Comparison of ENCODE assay signal across 8 cellular contexts in the genomic region with DNA sequence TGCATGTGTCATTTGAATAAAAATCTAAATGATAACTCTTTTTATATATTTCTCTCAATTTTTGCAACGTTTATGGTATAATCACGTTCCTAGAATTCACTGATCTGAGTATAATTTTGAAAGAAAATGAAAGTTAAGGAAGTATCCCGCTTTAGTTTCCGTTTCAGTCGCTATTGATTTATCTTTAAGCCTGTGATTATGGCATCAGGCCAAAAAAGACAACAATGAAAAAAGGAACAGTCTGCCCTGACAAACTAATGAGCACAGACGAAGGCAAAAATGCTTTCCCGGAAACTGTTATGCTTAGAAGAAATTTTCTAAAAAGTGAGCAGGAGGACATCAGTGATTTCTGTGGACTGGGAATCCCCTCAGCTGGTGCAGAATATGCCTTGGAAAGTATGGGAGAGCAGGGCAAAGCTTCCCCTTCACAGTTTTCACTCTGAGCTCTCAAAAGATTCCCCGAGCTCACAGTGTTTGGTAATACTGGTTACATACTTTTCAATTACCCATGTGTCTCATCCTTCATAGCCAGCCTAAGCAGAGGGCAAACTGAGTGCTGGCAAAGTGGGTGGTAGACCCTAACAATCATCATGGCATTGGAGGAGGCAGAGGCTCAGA. TPM values are rescaled to one million over a fixed set of nuclear protein-coding genes. Genes with fewer than 3 reads are reported as not detected.
DNase-seq lines count a peak whose midpoint lies in the region; ATAC-seq, FAIRE-seq and TF ChIP-seq lines count a peak whose summit lies in the region.

No MANE protein-coding gene starts in this region.

- H3K4me1 ChIP-seq in left ventricle myocardium inferior (no peaks in the 10 kb centered on the region), upper lobe of left lung (peaks cover 0 to 14% (median 8%) of the 10 kb centered on the region in 4 donors)

- H3K27me3 Mint-ChIP-seq in effector memory CD8-positive, alpha-beta T cell, result peaks cover 19 to 25% of the 10 kb centered on the region in 2 donors

- no peaks in the 10 kb centered on the region for H3K36me3 Mint-ChIP-seq in effector memory CD8-positive, alpha-beta T cell (ENCODE audit: insufficient read depth)

- no peak overlapping the region for H3K27ac Mint-ChIP-seq in effector memory CD8-positive, alpha-beta T cell

- TF ChIP-seq CTCF in left ventricle myocardium inferior (IDR thresholded peaks at IDR 0.05; ENCODE audit: borderline replicate concordance) (no peak), WI38 (IDR thresholded peaks at IDR 0.05; ENCODE audit: low read depth, low read length) (no peak), upper lobe of left lung (IDR thresholded peaks at IDR 0.05) (no peak)

- intact Hi-C loops in left ventricle myocardium inferior (cut with micrococcal nuclease), result no loop called here
- intact Hi-C loops in left ventricle myocardium superior (cut with micrococcal nuclease), result no loop called here

- TF ChIP-seq POLR2A in upper lobe of left lung (IDR thresholded peaks at IDR 0.05), result no peak

- H3K4me1 Mint-ChIP-seq in effector memory CD8-positive, alpha-beta T cell (ENCODE audit: low read depth in 2 of 2), result peaks cover 0 to 3% of the 10 kb centered on the region in 2 donors

- H3K27ac ChIP-seq in left ventricle myocardium inferior (replicated peaks) (peak overlapping the region; percentile 5), upper lobe of left lung (peak overlapping the region in 3 of 4 donors; percentile 9 to 47 (median 38))

- 18 to 26% methylated on average over 8 of the region's 8 CpGs for WGBS in upper lobe of left lung, 2 donors

- H3K9me3 ChIP-seq in left ventricle myocardium inferior (replicated peaks), result no peaks in the 10 kb centered on the region
- no peaks in the 10 kb centered on the region for H3K9me3 ChIP-seq in upper lobe of left lung

- peak overlapping the region; percentile 48 for H3K4me3 ChIP-seq in left ventricle myocardium inferior
- H3K4me3 ChIP-seq in WI38 (ENCODE audit: low read depth, low read length), result peak overlapping the region; percentile 40
- H3K4me3 ChIP-seq in upper lobe of left lung, result peak overlapping the region in 3 of 4 donors; percentile 0 to 26 (median 22)

- no peaks in the 10 kb centered on the region for H3K9me3 Mint-ChIP-seq in effector memory CD8-positive, alpha-beta T cell

- H3K36me3 ChIP-seq in left ventricle myocardium inferior (no peaks in the 10 kb centered on the region), upper lobe of left lung (no peaks in the 10 kb centered on the region)

- ATAC-seq in left ventricle myocardium superior (no peak), upper lobe of left lung (ENCODE audit: low FRiP score in 2 of 2) (peak in 1 of 2 donors; percentile 58), HG02973 (IDR thresholded peaks at IDR 0.05; ENCODE audit: unreplicated experiment) (no peak)
- no peak for ATAC-seq in effector memory CD8-positive, alpha-beta T cell (replicated peaks)

- TF ChIP-seq EP300 in upper lobe of left lung (IDR thresholded peaks at IDR 0.05), result no peak

- H3K4me3 Mint-ChIP-seq in effector memory CD8-positive, alpha-beta T cell, result peak overlapping the region in 1 of 2 donors; percentile 14

- DNase-seq in left ventricle myocardium inferior, result no peak
- no peak for DNase-seq in left ventricle myocardium superior
- no peak for DNase-seq in upper lobe of left lung
- DNase-seq in effector memory CD8-positive, alpha-beta T cell, result no peak
- no peak for DNase-seq in activated CD8-positive, alpha-beta memory T cell treated with anti-CD3 and anti-CD28 coated beads, Interleukin-2, amount 50 U/mL, for 48 hours

- FAIRE-seq in islet of Langerhans (lab: Jason Lieb, UNC), result peak; percentile 71

- H3K27me3 ChIP-seq in left ventricle myocardium inferior (ENCODE audit: low read depth), result no peaks in the 10 kb centered on the region
- H3K27me3 ChIP-seq in upper lobe of left lung, result no peaks in the 10 kb centered on the region

RNA-seq across cellular contexts. Expression of a gene that starts 5.1 kb away (rescaled TPM):
- not detected for total RNA-seq in left ventricle myocardium inferior
- total RNA-seq in left ventricle myocardium superior, result 1.2 TPM
- total RNA-seq in upper lobe of left lung, result 1 to 10 TPM in 5 of 6 donors, under 1 TPM in 1; 0.46 to 7.3 (median 3.1) TPM

RNA-seq across cellular contexts. Expression of a gene that starts 7.5 kb away (rescaled TPM):
- total RNA-seq in left ventricle myocardium inferior (not detected), left ventricle myocardium superior (0.42 TPM), upper lobe of left lung (under 1 TPM in 3 of 6 donors, not detected in 3; 0.30 to 0.98 (median 0.31) TPM)

RNA-seq across cellular contexts. Expression of a gene that starts 21.0 kb away (rescaled TPM):
- total RNA-seq in left ventricle myocardium inferior (0.22 TPM), left ventricle myocardium superior (0.35 TPM), upper lobe of left lung (1 to 10 TPM in 3 of 6 donors, under 1 TPM in 2, not detected in 1; 0.89 to 6.6 (median 1.3) TPM)

RNA-seq across cellular contexts. Expression of a gene that starts 37.6 kb away (rescaled TPM):
- total RNA-seq in left ventricle myocardium inferior, result 18.0 TPM
- total RNA-seq in left ventricle myocardium superior, result 18.4 TPM
- 10 to 100 TPM; 23.2 to 32.3 (median 28.1) TPM for total RNA-seq in upper lobe of left lung

RNA-seq across cellular contexts. Expression of a gene that starts 46.2 kb away (rescaled TPM):
- total RNA-seq in left ventricle myocardium inferior (105 TPM), left ventricle myocardium superior (145 TPM), upper lobe of left lung (under 1 TPM in 1 of 6 donors, not detected in 5; 0.55 TPM)
